Comparison of ENCODE assay signal across 16 cellular contexts in genomic region chr22:26522592-26522991, GRCh38. TPM values are rescaled to one million over a fixed set of nuclear protein-coding genes. Genes with fewer than 3 reads are reported as not detected.
A peak's percentile ranks its signal among the peaks of the same experiment; 100 is the strongest.
DNase-seq lines count a peak whose midpoint lies in the region; ATAC-seq and TF ChIP-seq lines count a peak whose summit lies in the region.
"Had no signal": no experiment of that assay in that cellular context is flagged by ENCODE, and none has a peak within 500 bp of the region (broad histone marks: within the 10 kb centered on the region; RNA-seq: fewer than 3 reads in every experiment).

No MANE protein-coding gene starts in this region.

- no peak overlapping the region for H3K27ac ChIP-seq in CD8-positive, alpha-beta T cell (ENCODE audit: low read depth, low read length)
- peak overlapping the region; percentile 13; the same call in 1 of the 2 replicates for H3K27ac ChIP-seq in DOHH2 (ENCODE audit: low read depth, low read length)
- H3K27ac ChIP-seq in endodermal cell (ENCODE audit: low read depth, low read length) = no peak overlapping the region
- peak overlapping the region; percentile 46 for H3K27ac ChIP-seq in neural progenitor cell
- no peak overlapping the region for H3K27ac ChIP-seq in aorta (ENCODE audit: low read depth in 1 of 2, low read length in 2 of 2)
- H3K27ac ChIP-seq in smooth muscle cell (ENCODE audit: low read depth) = no peak overlapping the region
- H3K27ac ChIP-seq: A549, C4-2B had no signal

- no peaks in the 10 kb centered on the region for H3K27me3 ChIP-seq in CD8-positive, alpha-beta T cell (ENCODE audit: insufficient read depth, low read length)
- no peaks in the 10 kb centered on the region for H3K27me3 ChIP-seq in DOHH2 (ENCODE audit: control insufficient read depth, low read length)
- H3K27me3 ChIP-seq in endodermal cell (ENCODE audit: control insufficient read depth, insufficient read depth, low read length, poor library complexity, severe bottlenecking) = no peaks in the 10 kb centered on the region
- H3K27me3 ChIP-seq in neural progenitor cell = no peaks in the 10 kb centered on the region
- no peaks in the 10 kb centered on the region for H3K27me3 ChIP-seq in aorta (ENCODE audit: control insufficient read depth in 1 of 2, insufficient read depth in 2 of 2, low read length in 1 of 2)
- no peaks in the 10 kb centered on the region for H3K27me3 ChIP-seq in smooth muscle cell (ENCODE audit: low read depth)
- H3K27me3 ChIP-seq: BE2C had no signal

- no peak overlapping the region for H3K4me3 Mint-ChIP-seq in CD8-positive, alpha-beta T cell
- H3K4me3 Mint-ChIP-seq in endodermal cell (no peak overlapping the region), neural progenitor cell (no peak overlapping the region)
- H3K4me3 Mint-ChIP-seq in activated T-helper 1 cell treated with anti-CD3 and anti-CD28 coated beads, Interleukin-12 subunit alpha, Interleukin-12 subunit beta, Interleukin-2, Interleukin-4 antibody, amounts not matched to agents 30 ng/mL and 10 ng/mL and 1 ng/mL, durations not matched to agents 14 hours and 24 hours and 36 hours = no peak overlapping the region
- H3K4me3 Mint-ChIP-seq: CD4-positive, alpha-beta memory T cell had no signal

- no peaks in the 10 kb centered on the region for H3K4me1 Mint-ChIP-seq in CD8-positive, alpha-beta T cell (ENCODE audit: low read depth)
- H3K4me1 Mint-ChIP-seq in endodermal cell (no peaks in the 10 kb centered on the region), neural progenitor cell (peaks cover 1% of the 10 kb centered on the region)
- no peaks in the 10 kb centered on the region for H3K4me1 Mint-ChIP-seq in activated T-helper 1 cell treated with anti-CD3 and anti-CD28 coated beads, Interleukin-12 subunit alpha, Interleukin-12 subunit beta, Interleukin-2, Interleukin-4 antibody, amounts not matched to agents 30 ng/mL and 10 ng/mL and 1 ng/mL, durations not matched to agents 14 hours and 24 hours and 36 hours (ENCODE audit: low read depth)
- H3K4me1 Mint-ChIP-seq: CD4-positive, alpha-beta memory T cell had no signal

- H3K9ac ChIP-seq in endodermal cell (ENCODE audit: extremely low read depth, low read length, poor library complexity, severe bottlenecking) (no peak overlapping the region), neural progenitor cell (no peak overlapping the region), smooth muscle cell (ENCODE audit: low read depth) (no peak overlapping the region)

- peak overlapping the region; percentile 32 for H3K27ac Mint-ChIP-seq in CD8-positive, alpha-beta T cell
- H3K27ac Mint-ChIP-seq in endodermal cell (peak overlapping the region; percentile 35), neural progenitor cell (no peak overlapping the region)
- no peak overlapping the region for H3K27ac Mint-ChIP-seq in activated T-helper 1 cell treated with anti-CD3 and anti-CD28 coated beads, Interleukin-12 subunit alpha, Interleukin-12 subunit beta, Interleukin-2, Interleukin-4 antibody, amounts not matched to agents 30 ng/mL and 10 ng/mL and 1 ng/mL, durations not matched to agents 14 hours and 24 hours and 36 hours

- H3K4me2 ChIP-seq in DOHH2 (ENCODE audit: low read length) (no peak overlapping the region), neural progenitor cell (no peak overlapping the region), smooth muscle cell (no peak overlapping the region)
- H3K4me2 ChIP-seq: A549 had no signal

- intact Hi-C loops in CD8-positive, alpha-beta T cell (cut with DNase I, micrococcal nuclease) = no loop called here
- intact Hi-C loops in activated T-helper 1 cell treated with anti-CD3 and anti-CD28 coated beads, Interleukin-12 subunit alpha, Interleukin-12 subunit beta, Interleukin-2, Interleukin-4 antibody, amounts not matched to agents 30 ng/mL and 10 ng/mL and 1 ng/mL, durations not matched to agents 14 hours and 24 hours and 36 hours (cut with micrococcal nuclease) = no loop called here
- intact Hi-C loops in aorta (cut with DNase I) = no loop called here

- CTCF ChIA-PET in CD8-positive, alpha-beta T cell (lab: Charles Lee) = interaction anchor here (1.2 to 4.3 kb wide), 2 partner anchors 19 kb away, joined by 3 to 12 read pairs; no protein-coding TSS in a partner anchor

- H3K4me1 ChIP-seq in CD8-positive, alpha-beta T cell (ENCODE audit: insufficient read depth, low read length) = no peaks in the 10 kb centered on the region
- H3K4me1 ChIP-seq in DOHH2 (ENCODE audit: control insufficient read depth, low read length) = peaks cover 56% of the 10 kb centered on the region
- H3K4me1 ChIP-seq in endodermal cell (ENCODE audit: control insufficient read depth, insufficient read depth, low read length) = no peaks in the 10 kb centered on the region
- H3K4me1 ChIP-seq in neural progenitor cell = no peaks in the 10 kb centered on the region
- no peaks in the 10 kb centered on the region for H3K4me1 ChIP-seq in aorta (ENCODE audit: control insufficient read depth in 1 of 2, insufficient read depth in 2 of 2, low read length in 2 of 2)
- no peaks in the 10 kb centered on the region for H3K4me1 ChIP-seq in smooth muscle cell (ENCODE audit: low read depth)
- H3K4me1 ChIP-seq: BE2C had no signal

- H3K36me3 ChIP-seq in CD8-positive, alpha-beta T cell (ENCODE audit: insufficient read depth, low read length) = peaks cover 21% of the 10 kb centered on the region
- H3K36me3 ChIP-seq in DOHH2 (ENCODE audit: control insufficient read depth, low read length) (peaks cover 41% of the 10 kb centered on the region), endodermal cell (ENCODE audit: control insufficient read depth, insufficient read depth, low read length) (peaks cover 29% of the 10 kb centered on the region), neural progenitor cell (no peaks in the 10 kb centered on the region), aorta (ENCODE audit: control insufficient read depth in 1 of 2, insufficient read depth in 2 of 2, low read length in 1 of 2) (no peaks in the 10 kb centered on the region), smooth muscle cell (ENCODE audit: low read depth) (peaks cover 11% of the 10 kb centered on the region)
- H3K36me3 ChIP-seq: BE2C had no signal

- TF ChIP-seq CTCF in CD8-positive, alpha-beta T cell (IDR thresholded peaks at IDR 0.05) = no peak
- TF ChIP-seq CTCF in DOHH2 (IDR thresholded peaks at IDR 0.05; ENCODE audit: low read depth, low read length, poor library complexity, severe bottlenecking) = no peak
- TF ChIP-seq CTCF in endodermal cell (conservative IDR thresholded peaks at IDR 0.05) = no peak
- TF ChIP-seq CTCF in neural progenitor cell (IDR thresholded peaks at IDR 0.05) = no peak
- TF ChIP-seq CTCF in smooth muscle cell (IDR thresholded peaks at IDR 0.05; ENCODE audit: borderline replicate concordance, insufficient read depth, poor library complexity, severe bottlenecking) = no peak

- no peak for DNase-seq in CD8-positive, alpha-beta T cell
- DNase-seq in endodermal cell (no peak), neural progenitor cell (ENCODE audit: low spot score) (no peak), aorta (no peak), smooth muscle cell (lab: John Stamatoyannopoulos, UW; ENCODE audit: unreplicated experiment) (no peak)
- DNase-seq in activated T-helper 1 cell treated with anti-CD3 and anti-CD28 coated beads, Interleukin-12 subunit alpha, Interleukin-12 subunit beta, Interleukin-2, Interleukin-4 antibody, amounts not matched to agents 30 ng/mL and 10 ng/mL and 1 ng/mL, durations not matched to agents 14 hours and 24 hours and 36 hours (ENCODE audit: low spot score) = no peak
- DNase-seq: BE2C; CD4-positive, alpha-beta memory T cell; COR-L47; DMS153; DMS79 treated with DMSO at 0.1 percent for 48 hours; GDM1; HCEC 1CT had no signal

- H3K36me3 Mint-ChIP-seq in CD8-positive, alpha-beta T cell = peaks cover 48% of the 10 kb centered on the region
- H3K36me3 Mint-ChIP-seq in endodermal cell (ENCODE audit: low read depth) = peaks cover 32% of the 10 kb centered on the region
- H3K36me3 Mint-ChIP-seq in neural progenitor cell = peaks cover 7% of the 10 kb centered on the region
- peaks cover 28% of the 10 kb centered on the region for H3K36me3 Mint-ChIP-seq in activated T-helper 1 cell treated with anti-CD3 and anti-CD28 coated beads, Interleukin-12 subunit alpha, Interleukin-12 subunit beta, Interleukin-2, Interleukin-4 antibody, amounts not matched to agents 30 ng/mL and 10 ng/mL and 1 ng/mL, durations not matched to agents 14 hours and 24 hours and 36 hours (ENCODE audit: low read depth)

- WGBS in endodermal cell (ENCODE audit: insufficient coverage in 1 of 2, insufficient read length in 1 of 2), 2 experiments = 96 to 97% methylated on average over 4 of the region's 4 CpGs
- 80 to 86% methylated on average over 4 of the region's 4 CpGs for WGBS in aorta, 2 donors
- WGBS in smooth muscle cell (ENCODE audit: low lambda C conversion rate) = 97% methylated on average over 4 of the region's 4 CpGs

- no peak for ATAC-seq in CD8-positive, alpha-beta T cell
- ATAC-seq in aorta (ENCODE audit: low FRiP score) = no peak
- ATAC-seq: A549 had no signal

- H2AFZ ChIP-seq in neural progenitor cell (replicated peaks) (no peak overlapping the region), smooth muscle cell (ENCODE audit: low read depth) (no peak overlapping the region)

- no peaks in the 10 kb centered on the region for H3K27me3 Mint-ChIP-seq in CD8-positive, alpha-beta T cell (ENCODE audit: low read depth)
- H3K27me3 Mint-ChIP-seq in endodermal cell (ENCODE audit: insufficient read depth) (no peaks in the 10 kb centered on the region), neural progenitor cell (ENCODE audit: insufficient read depth, low read depth) (no peaks in the 10 kb centered on the region)
- H3K27me3 Mint-ChIP-seq in activated T-helper 1 cell treated with anti-CD3 and anti-CD28 coated beads, Interleukin-12 subunit alpha, Interleukin-12 subunit beta, Interleukin-2, Interleukin-4 antibody, amounts not matched to agents 30 ng/mL and 10 ng/mL and 1 ng/mL, durations not matched to agents 14 hours and 24 hours and 36 hours (ENCODE audit: insufficient read depth) = no peaks in the 10 kb centered on the region
- H3K27me3 Mint-ChIP-seq: CD4-positive, alpha-beta memory T cell had no signal

- H3K4me3 ChIP-seq in CD8-positive, alpha-beta T cell (ENCODE audit: low read depth, low read length) = no peak overlapping the region
- no peak overlapping the region for H3K4me3 ChIP-seq in DOHH2 (ENCODE audit: low read length)
- no peak overlapping the region for H3K4me3 ChIP-seq in endodermal cell (ENCODE audit: low read length)
- no peak overlapping the region for H3K4me3 ChIP-seq in neural progenitor cell
- no peak overlapping the region for H3K4me3 ChIP-seq in aorta (ENCODE audit: low read length in 2 of 2)
- H3K4me3 ChIP-seq in smooth muscle cell = no peak overlapping the region
- H3K4me3 ChIP-seq: A549 had no signal

- H3K9me3 Mint-ChIP-seq in CD8-positive, alpha-beta T cell = no peaks in the 10 kb centered on the region
- no peaks in the 10 kb centered on the region for H3K9me3 Mint-ChIP-seq in endodermal cell
- no peaks in the 10 kb centered on the region for H3K9me3 Mint-ChIP-seq in neural progenitor cell
- H3K9me3 Mint-ChIP-seq in activated T-helper 1 cell treated with anti-CD3 and anti-CD28 coated beads, Interleukin-12 subunit alpha, Interleukin-12 subunit beta, Interleukin-2, Interleukin-4 antibody, amounts not matched to agents 30 ng/mL and 10 ng/mL and 1 ng/mL, durations not matched to agents 14 hours and 24 hours and 36 hours = no peaks in the 10 kb centered on the region
- H3K9me3 Mint-ChIP-seq: CD4-positive, alpha-beta memory T cell had no signal

- POLR2A ChIA-PET in CD8-positive, alpha-beta T cell (lab: Charles Lee) = interaction anchor here (1.0 kb wide), 1 partner anchor 10 kb away, joined by 3 read pairs; the partner anchor contains the start of gene TFIP11

- H3K9me3 ChIP-seq in CD8-positive, alpha-beta T cell (ENCODE audit: low read length) = no peaks in the 10 kb centered on the region
- no peaks in the 10 kb centered on the region for H3K9me3 ChIP-seq in DOHH2 (ENCODE audit: control insufficient read depth, insufficient read depth, low read length)
- no peaks in the 10 kb centered on the region for H3K9me3 ChIP-seq in endodermal cell (ENCODE audit: control insufficient read depth, low read length)
- no peaks in the 10 kb centered on the region for H3K9me3 ChIP-seq in neural progenitor cell (ENCODE audit: low read depth)
- H3K9me3 ChIP-seq in aorta (ENCODE audit: control insufficient read depth, low read length) = no peaks in the 10 kb centered on the region
- H3K9me3 ChIP-seq in smooth muscle cell (replicated peaks; ENCODE audit: low read depth) = no peaks in the 10 kb centered on the region
- H3K9me3 ChIP-seq: A549, BE2C had no signal

- no peaks in the 10 kb centered on the region for H4K20me1 ChIP-seq in DOHH2 (ENCODE audit: control insufficient read depth, insufficient read depth, low read depth, low read length)
- H4K20me1 ChIP-seq in neural progenitor cell (ENCODE audit: low read depth) = no peaks in the 10 kb centered on the region
- no peaks in the 10 kb centered on the region for H4K20me1 ChIP-seq in smooth muscle cell (ENCODE audit: low read depth)

- H3F3A ChIP-seq in DOHH2 (ENCODE audit: control insufficient read depth, insufficient read depth) (peaks cover 32% of the 10 kb centered on the region), neural progenitor cell (ENCODE audit: low read depth) (peaks cover 4% of the 10 kb centered on the region), smooth muscle cell (ENCODE audit: low read depth) (no peaks in the 10 kb centered on the region)

- no peaks in the 10 kb centered on the region for H3K9me2 ChIP-seq in DOHH2 (replicated peaks; ENCODE audit: control insufficient read depth, low read length)

- H3K79me2 ChIP-seq in DOHH2 (ENCODE audit: control insufficient read depth, low read length) (no peaks in the 10 kb centered on the region), neural progenitor cell (ENCODE audit: low read depth) (no peaks in the 10 kb centered on the region), smooth muscle cell (ENCODE audit: low read depth) (no peaks in the 10 kb centered on the region)

RNA-seq across cellular contexts. Expression of gene TFIP11, which starts 10.3 kb away (rescaled TPM):
- 100 to 1,000 TPM; 138 to 142 TPM for total RNA-seq in CD8-positive, alpha-beta T cell
- total RNA-seq in endodermal cell (10 to 100 TPM; 28.4 to 28.9 TPM), neural progenitor cell (ENCODE audit: low replicate concordance) (22.2 and 26.2 TPM in 2 replicates), aorta (10 to 100 TPM; 24.7 to 27.7 TPM), smooth muscle cell (22.5 and 34.9 TPM in 2 replicates)
- polyA plus RNA-seq in endodermal cell (2013, experiment 1 of 2) = 21.4 TPM
- polyA plus RNA-seq in endodermal cell (2013, experiment 2 of 2) = 23.5 TPM
- total RNA-seq in activated T-helper 1 cell treated with anti-CD3 and anti-CD28 coated beads, Interleukin-12 subunit alpha, Interleukin-12 subunit beta, Interleukin-2, Interleukin-4 antibody, amounts not matched to agents 30 ng/mL and 10 ng/mL and 1 ng/mL, durations not matched to agents 14 hours and 24 hours and 36 hours = 57.2 and 58.1 TPM in 2 replicates
- polyA plus RNA-seq in aorta (10 to 100 TPM in 1 of 2 donors, 1 to 10 TPM in 1; 6.1 to 31.4 TPM), smooth muscle cell (25.7 and 27.7 TPM in 2 replicates)

RNA-seq across cellular contexts. Expression of gene SRRD, which starts 38.9 kb away (rescaled TPM):
- total RNA-seq in CD8-positive, alpha-beta T cell = 10 to 100 TPM; 22.1 to 24.1 TPM
- 10 to 100 TPM; 27.4 to 30.0 TPM for total RNA-seq in endodermal cell
- 26.7 TPM for polyA plus RNA-seq in endodermal cell (2013, experiment 1 of 2)
- polyA plus RNA-seq in endodermal cell (2013, experiment 2 of 2) = 25.2 TPM
- 28.0 and 36.0 TPM in 2 replicates for total RNA-seq in neural progenitor cell (ENCODE audit: low replicate concordance)
- 29.2 and 34.8 TPM in 2 replicates for total RNA-seq in activated T-helper 1 cell treated with anti-CD3 and anti-CD28 coated beads, Interleukin-12 subunit alpha, Interleukin-12 subunit beta, Interleukin-2, Interleukin-4 antibody, amounts not matched to agents 30 ng/mL and 10 ng/mL and 1 ng/mL, durations not matched to agents 14 hours and 24 hours and 36 hours
- total RNA-seq in aorta = 10 to 100 TPM; 13.0 to 18.4 TPM
- 1 to 10 TPM; 3.6 to 6.4 TPM for polyA plus RNA-seq in aorta
- 20.7 and 35.8 TPM in 2 replicates for total RNA-seq in smooth muscle cell
- 34.5 and 38.6 TPM in 2 replicates for polyA plus RNA-seq in smooth muscle cell

RNA-seq across cellular contexts. Expression of gene HPS4, which starts 39.0 kb away (rescaled TPM):
- 10 to 100 TPM; 67.0 to 71.0 TPM for total RNA-seq in CD8-positive, alpha-beta T cell
- 10 to 100 TPM; 41.7 to 57.6 TPM for total RNA-seq in endodermal cell
- 45.7 TPM for polyA plus RNA-seq in endodermal cell (2013, experiment 1 of 2)
- 41.7 TPM for polyA plus RNA-seq in endodermal cell (2013, experiment 2 of 2)
- total RNA-seq in neural progenitor cell (ENCODE audit: low replicate concordance) = 65.3 and 95.5 TPM in 2 replicates
- 43.8 and 44.5 TPM in 2 replicates for total RNA-seq in activated T-helper 1 cell treated with anti-CD3 and anti-CD28 coated beads, Interleukin-12 subunit alpha, Interleukin-12 subunit beta, Interleukin-2, Interleukin-4 antibody, amounts not matched to agents 30 ng/mL and 10 ng/mL and 1 ng/mL, durations not matched to agents 14 hours and 24 hours and 36 hours
- total RNA-seq in aorta = 10 to 100 TPM; 20.5 to 35.6 TPM
- 10 to 100 TPM; 14.7 to 18.0 TPM for polyA plus RNA-seq in aorta
- 23.5 and 46.3 TPM in 2 replicates for total RNA-seq in smooth muscle cell
- polyA plus RNA-seq in smooth muscle cell = 18.2 and 21.2 TPM in 2 replicates

Comparison
In these comparisons a context has a peak if more than half of its experiments do, and no peak if none do; other contexts are left out.
1. H3K27ac ChIP-seq: peak in DOHH2 (single experiment) and neural progenitor cell (single experiment); none in CD8-positive, alpha-beta T cell (single experiment), endodermal cell (single experiment), aorta (0 of 2) and smooth muscle cell (single experiment).
2. H3K27ac Mint-ChIP-seq: peak in CD8-positive, alpha-beta T cell (single experiment) and endodermal cell (single experiment); none in neural progenitor cell (single experiment) and activated T-helper 1 cell treated with anti-CD3 and anti-CD28 coated beads, Interleukin-12 subunit alpha, Interleukin-12 subunit beta, Interleukin-2, Interleukin-4 antibody, amounts not matched to agents 30 ng/mL and 10 ng/mL and 1 ng/mL, durations not matched to agents 14 hours and 24 hours and 36 hours (single experiment).